ENCODE assay signal across 1 cellular context in genomic region chr2:96907405-96908041, GRCh38.
TF ChIP-seq lines count a peak whose summit lies in the region.

No MANE protein-coding gene starts in this region.

TF ChIP-seq in HepG2, 621 proteins besides CTCF, POLR2A, EP300 and RAD21 (continued from another document):
- no peak for TF ChIP-seq SP5 (CRISPR knock-in tag; IDR thresholded peaks at IDR 0.05; ENCODE audit: borderline replicate concordance, low read depth)
